In the genomic region with DNA sequence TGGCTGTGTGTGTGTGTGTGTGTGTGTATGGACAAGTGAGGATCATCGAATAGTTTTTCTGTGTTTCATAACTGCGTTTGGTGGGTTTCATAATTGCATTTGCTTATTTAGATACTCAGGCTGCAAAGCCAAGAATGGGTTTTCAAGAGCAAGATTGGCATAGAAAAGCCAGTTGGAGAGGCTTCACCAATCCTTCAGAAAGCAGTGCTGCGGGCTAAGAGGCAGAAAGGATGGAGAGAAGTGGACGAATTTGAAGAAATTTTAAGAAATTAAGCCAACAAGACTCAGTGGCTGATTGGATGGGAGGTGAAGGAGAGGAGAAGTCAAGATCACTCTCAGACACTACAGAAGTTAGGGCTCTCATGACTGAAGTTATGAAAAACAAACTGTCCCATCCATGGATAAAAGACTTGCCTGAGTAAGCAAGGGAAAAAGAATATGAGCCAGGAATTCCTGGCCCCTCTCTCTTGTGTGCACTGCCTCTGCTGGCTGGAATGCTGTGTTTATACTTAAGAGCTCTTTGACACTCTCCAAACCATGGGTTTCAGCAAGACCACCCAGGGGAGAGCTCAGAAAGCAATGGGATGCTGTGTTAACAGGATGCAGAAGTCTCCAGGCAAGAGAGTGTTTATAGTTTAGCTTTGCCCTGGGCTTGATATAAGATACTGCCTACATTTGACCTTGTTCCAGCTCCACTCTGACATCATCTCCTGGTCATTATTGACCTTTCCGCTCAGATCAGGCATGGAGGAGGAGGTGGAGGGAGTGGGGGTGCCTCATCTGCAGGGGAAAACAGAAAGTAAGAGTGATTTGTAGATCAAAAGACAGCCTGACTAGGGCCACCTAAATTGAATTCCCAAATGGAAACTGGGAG, we compare ENCODE assay signal across 9 cellular contexts.
DNase-seq lines count a peak whose midpoint lies in the region; ATAC-seq and TF ChIP-seq lines count a peak whose summit lies in the region.
"Had no signal": no experiment of that assay in that cellular context is flagged by ENCODE, and none has a peak within 500 bp of the region (broad histone marks: within the 10 kb centered on the region; RNA-seq: fewer than 3 reads in every experiment).

No MANE protein-coding gene starts in this region.

- no peak overlapping the region for H3K4me3 ChIP-seq in BE2C (ENCODE audit: low read depth, low read length)
- peak overlapping the region in 1 of 2 donors; percentile 7 for H3K4me3 ChIP-seq in muscle layer of duodenum (ENCODE audit: low read depth in 1 of 2, low read length in 2 of 2)

- TF ChIP-seq CTCF in BE2C (IDR thresholded peaks at IDR 0.05; ENCODE audit: low read depth, low read length) = peak; percentile 79

- H3K27ac ChIP-seq in muscle layer of duodenum (ENCODE audit: low read length) = peak overlapping the region; percentile 50

- peak; percentile 72 for DNase-seq in BE2C
- peak; percentile 12 for DNase-seq in NCI-H460 (ENCODE audit: extremely low read depth, low read depth)
- DNase-seq in fibroblast of peridontal ligament (ENCODE audit: extremely low read depth) = peak; percentile 43
- no peak for DNase-seq in HPDE6-E6E7 (ENCODE audit: extremely low spot score)
- no peak for DNase-seq in HCEC 1CT
- no peak for DNase-seq in Kasumi-1 (lab: John Stamatoyannopoulos, UW)
- DNase-seq: activated CD8-positive, alpha-beta T cell treated with anti-CD3 and anti-CD28 coated beads for 36 hours had no signal

- H3K4me1 ChIP-seq in BE2C (peaks cover 57% of the 10 kb centered on the region), muscle layer of duodenum (ENCODE audit: control insufficient read depth in 1 of 2, insufficient read depth in 2 of 2, low read length in 2 of 2) (peaks cover 13 to 14% of the 10 kb centered on the region in 2 donors)

- no peak for ATAC-seq in GM21723 (IDR thresholded peaks at IDR 0.05; ENCODE audit: unreplicated experiment)
- ATAC-seq: activated CD8-positive, alpha-beta T cell treated with anti-CD3 and anti-CD28 coated beads for 36 hours had no signal

- H3K36me3 ChIP-seq in BE2C (no peaks in the 10 kb centered on the region), muscle layer of duodenum (ENCODE audit: control insufficient read depth in 1 of 2, insufficient read depth in 2 of 2, low read length in 2 of 2) (no peaks in the 10 kb centered on the region)

- H3K9me3 ChIP-seq in BE2C (no peaks in the 10 kb centered on the region), muscle layer of duodenum (ENCODE audit: control insufficient read depth in 1 of 2, low read length in 2 of 2) (no peaks in the 10 kb centered on the region)

- H3K27me3 ChIP-seq in BE2C = no peaks in the 10 kb centered on the region
- no peaks in the 10 kb centered on the region for H3K27me3 ChIP-seq in muscle layer of duodenum (ENCODE audit: low read depth, low read length)

Comparison
In these comparisons a context has a peak if more than half of its experiments do, and no peak if none do; other contexts are left out.
1. DNase-seq: peak in BE2C (single experiment), NCI-H460 (single experiment) and fibroblast of peridontal ligament (single experiment); none in HPDE6-E6E7 (single experiment), HCEC 1CT (single experiment) and Kasumi-1 (0 of 2).